Comparison of ENCODE assay signal across 7 cellular contexts in genomic region chr17:49993423-49994037, GRCh38. TPM values are rescaled to one million over a fixed set of nuclear protein-coding genes. Genes with fewer than 3 reads are reported as not detected.
A peak's percentile ranks its signal among the peaks of the same experiment; 100 is the strongest.
DNase-seq lines count a peak whose midpoint lies in the region; ATAC-seq and TF ChIP-seq lines count a peak whose summit lies in the region.

No MANE protein-coding gene starts in this region.

- POLR2A ChIA-PET in activated CD4-positive, alpha-beta T cell treated with anti-CD3 and anti-CD28 coated beads, Interleukin-2, amount 10 ng/mL, durations not matched to agents 7 days and 5 days (lab: Charles Lee) = no interaction called here

- peak overlapping the region; percentile 55 for H3K4me3 Mint-ChIP-seq in activated CD4-positive, alpha-beta T cell treated with anti-CD3 and anti-CD28 coated beads, Interleukin-2, amount 10 ng/mL, durations not matched to agents 7 days and 5 days

- TF ChIP-seq CTCF in foreskin fibroblast (IDR thresholded peaks at IDR 0.05; ENCODE audit: low read depth, low read length) = no peak
- TF ChIP-seq CTCF in osteoblast (IDR thresholded peaks at IDR 0.05; ENCODE audit: extremely low read depth, low read depth, low read length) = no peak

- peak overlapping the region; percentile 81 for H2AFZ ChIP-seq in osteoblast (ENCODE audit: low read length)

- no peak for ATAC-seq in HG02840 (IDR thresholded peaks at IDR 0.05; ENCODE audit: low FRiP score, unreplicated experiment)
- no peak for ATAC-seq in GM19397 (IDR thresholded peaks at IDR 0.05; ENCODE audit: unreplicated experiment)
- no peak for ATAC-seq in HG02884 (IDR thresholded peaks at IDR 0.05; ENCODE audit: unreplicated experiment)

- H3K27me3 Mint-ChIP-seq in activated CD4-positive, alpha-beta T cell treated with anti-CD3 and anti-CD28 coated beads, Interleukin-2, amount 10 ng/mL, durations not matched to agents 7 days and 5 days = peaks cover 75% of the 10 kb centered on the region

- H3K27ac Mint-ChIP-seq in activated CD4-positive, alpha-beta T cell treated with anti-CD3 and anti-CD28 coated beads, Interleukin-2, amount 10 ng/mL, durations not matched to agents 7 days and 5 days = peak overlapping the region; percentile 57

- H3K9me3 ChIP-seq in HAP-1 (no peaks in the 10 kb centered on the region), osteoblast (ENCODE audit: low read depth, low read length) (no peaks in the 10 kb centered on the region)

- H3K27ac ChIP-seq in osteoblast (ENCODE audit: low read depth, low read length) = no peak overlapping the region

- no peaks in the 10 kb centered on the region for H3K9me3 Mint-ChIP-seq in activated CD4-positive, alpha-beta T cell treated with anti-CD3 and anti-CD28 coated beads, Interleukin-2, amount 10 ng/mL, durations not matched to agents 7 days and 5 days

- H3K4me3 ChIP-seq in HAP-1 (peak overlapping the region; percentile 47), foreskin fibroblast (ENCODE audit: low read depth in 1 of 2, low read length in 2 of 2) (peak overlapping the region; percentile 8 to 27), osteoblast (ENCODE audit: insufficient read depth, low read length) (peak overlapping the region; percentile 86)

- H4K20me1 ChIP-seq in osteoblast (ENCODE audit: insufficient read depth, low read length) = peaks cover 12% of the 10 kb centered on the region

- peaks cover 32% of the 10 kb centered on the region for H3K4me1 Mint-ChIP-seq in activated CD4-positive, alpha-beta T cell treated with anti-CD3 and anti-CD28 coated beads, Interleukin-2, amount 10 ng/mL, durations not matched to agents 7 days and 5 days

- peak overlapping the region; percentile 92 for H3K4me2 ChIP-seq in osteoblast (ENCODE audit: insufficient read depth, low read length)

- in situ Hi-C loops in HAP-1 (cut with MboI; ENCODE audit: low sequenced_read_pairs) = loop anchor here (10.0 kb wide), 1 partner anchor 289 kb away; the partner anchor contains the start of gene SLC35B1

- H3K27me3 ChIP-seq in HAP-1 (ENCODE audit: low read depth) = no peaks in the 10 kb centered on the region
- peaks cover 3% of the 10 kb centered on the region for H3K27me3 ChIP-seq in osteoblast (ENCODE audit: insufficient read depth, low read length)

- no peaks in the 10 kb centered on the region for H3K36me3 ChIP-seq in HAP-1 (replicated peaks)
- peaks cover 6% of the 10 kb centered on the region for H3K36me3 ChIP-seq in osteoblast (ENCODE audit: insufficient read depth, low read length)

- H3K4me1 ChIP-seq in HAP-1 (peaks cover 10% of the 10 kb centered on the region), osteoblast (ENCODE audit: insufficient read depth, low read length) (peaks cover 32% of the 10 kb centered on the region)

- peaks cover 21% of the 10 kb centered on the region for H3K79me2 ChIP-seq in osteoblast (ENCODE audit: insufficient read depth, low read length)

- peaks cover 5% of the 10 kb centered on the region for H3K36me3 Mint-ChIP-seq in activated CD4-positive, alpha-beta T cell treated with anti-CD3 and anti-CD28 coated beads, Interleukin-2, amount 10 ng/mL, durations not matched to agents 7 days and 5 days (ENCODE audit: low read depth)

- DNase-seq in HAP-1 (ENCODE audit: low spot score in 2 of 2) = peak; percentile 36 to 61
- DNase-seq in activated CD4-positive, alpha-beta T cell treated with anti-CD3 and anti-CD28 coated beads, Interleukin-2, amount 10 ng/mL, durations not matched to agents 7 days and 5 days = peak; percentile 38
- DNase-seq in foreskin fibroblast = peak in 1 of 2 donors; percentile 31
- DNase-seq in osteoblast (ENCODE audit: insufficient read length, low spot score, missing footprints) = peak; percentile 84

- CTCF ChIA-PET in activated CD4-positive, alpha-beta T cell treated with anti-CD3 and anti-CD28 coated beads, Interleukin-2, amount 10 ng/mL, durations not matched to agents 7 days and 5 days (lab: Charles Lee) = interaction anchor here (1.1 to 6.3 kb wide), 3 partner anchors 15 to 132 kb away, joined by 3 to 51 read pairs (median 41); no protein-coding TSS in a partner anchor

RNA-seq across cellular contexts. Expression of gene DLX3, which starts 1.5 kb away (rescaled TPM):
- total RNA-seq in activated CD4-positive, alpha-beta T cell treated with anti-CD3 and anti-CD28 coated beads, Interleukin-2, amount 10 ng/mL, durations not matched to agents 7 days and 5 days = not detected
- total RNA-seq in osteoblast = 0.59 and 1.1 TPM in 2 replicates

RNA-seq across cellular contexts. Expression of gene DLX4, which starts 24.5 kb away (rescaled TPM):
- total RNA-seq in activated CD4-positive, alpha-beta T cell treated with anti-CD3 and anti-CD28 coated beads, Interleukin-2, amount 10 ng/mL, durations not matched to agents 7 days and 5 days = under 1 TPM; 0.17 to 0.35 TPM
- total RNA-seq in osteoblast = under 0.01 TPM in 1 of 2 replicates, not detected in the other

Comparison
In these comparisons a context has a peak if more than half of its experiments do, and no peak if none do; other contexts are left out.
1. H3K4me3 ChIP-seq: peak in every context shown above with its lines; median percentile 86 in osteoblast; 47 in HAP-1; 18 in foreskin fibroblast.